Comparison of ENCODE assay signal across 1 cellular context in genomic region chr2:11286323-11286722, GRCh38.
TF ChIP-seq lines count a peak whose summit lies in the region.

No MANE protein-coding gene starts in this region.

TF ChIP-seq in HepG2, 621 proteins besides CTCF, POLR2A, EP300 and RAD21 (continued from another document):
- TF ChIP-seq, protein P1, sequence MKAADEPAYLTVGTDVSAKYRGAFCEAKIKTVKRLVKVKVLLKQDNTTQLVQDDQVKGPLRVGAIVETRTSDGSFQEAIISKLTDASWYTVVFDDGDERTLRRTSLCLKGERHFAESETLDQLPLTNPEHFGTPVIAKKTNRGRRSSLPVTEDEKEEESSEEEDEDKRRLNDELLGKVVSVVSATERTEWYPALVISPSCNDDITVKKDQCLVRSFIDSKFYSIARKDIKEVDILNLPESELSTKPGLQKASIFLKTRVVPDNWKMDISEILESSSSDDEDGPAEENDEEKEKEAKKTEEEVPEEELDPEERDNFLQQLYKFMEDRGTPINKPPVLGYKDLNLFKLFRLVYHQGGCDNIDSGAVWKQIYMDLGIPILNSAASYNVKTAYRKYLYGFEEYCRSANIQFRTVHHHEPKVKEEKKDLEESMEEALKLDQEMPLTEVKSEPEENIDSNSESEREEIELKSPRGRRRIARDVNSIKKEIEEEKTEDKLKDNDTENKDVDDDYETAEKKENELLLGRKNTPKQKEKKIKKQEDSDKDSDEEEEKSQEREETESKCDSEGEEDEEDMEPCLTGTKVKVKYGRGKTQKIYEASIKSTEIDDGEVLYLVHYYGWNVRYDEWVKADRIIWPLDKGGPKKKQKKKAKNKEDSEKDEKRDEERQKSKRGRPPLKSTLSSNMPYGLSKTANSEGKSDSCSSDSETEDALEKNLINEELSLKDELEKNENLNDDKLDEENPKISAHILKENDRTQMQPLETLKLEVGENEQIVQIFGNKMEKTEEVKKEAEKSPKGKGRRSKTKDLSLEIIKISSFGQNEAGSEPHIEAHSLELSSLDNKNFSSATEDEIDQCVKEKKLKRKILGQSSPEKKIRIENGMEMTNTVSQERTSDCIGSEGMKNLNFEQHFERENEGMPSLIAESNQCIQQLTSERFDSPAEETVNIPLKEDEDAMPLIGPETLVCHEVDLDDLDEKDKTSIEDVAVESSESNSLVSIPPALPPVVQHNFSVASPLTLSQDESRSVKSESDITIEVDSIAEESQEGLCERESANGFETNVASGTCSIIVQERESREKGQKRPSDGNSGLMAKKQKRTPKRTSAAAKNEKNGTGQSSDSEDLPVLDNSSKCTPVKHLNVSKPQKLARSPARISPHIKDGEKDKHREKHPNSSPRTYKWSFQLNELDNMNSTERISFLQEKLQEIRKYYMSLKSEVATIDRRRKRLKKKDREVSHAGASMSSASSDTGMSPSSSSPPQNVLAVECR (CRISPR knock-in tag; IDR thresholded peaks at IDR 0.05; ENCODE audit: borderline replicate concordance): no peak
- TF ChIP-seq ZNF720 (CRISPR knock-in tag; IDR thresholded peaks at IDR 0.05): no peak
- no peak for TF ChIP-seq MXD1 (CRISPR knock-in tag; IDR thresholded peaks at IDR 0.05)
- TF ChIP-seq SMAD3 (CRISPR knock-in tag; IDR thresholded peaks at IDR 0.05): no peak
- no peak for TF ChIP-seq ETV6 (CRISPR knock-in tag; conservative IDR thresholded peaks at IDR 0.05)
- TF ChIP-seq ATF7 (IDR thresholded peaks at IDR 0.05): peak; percentile 89
- TF ChIP-seq ATF7 (CRISPR knock-in tag; IDR thresholded peaks at IDR 0.05): no peak
- TF ChIP-seq NFAT5 (CRISPR knock-in tag; IDR thresholded peaks at IDR 0.05): no peak
- TF ChIP-seq, protein P2, sequence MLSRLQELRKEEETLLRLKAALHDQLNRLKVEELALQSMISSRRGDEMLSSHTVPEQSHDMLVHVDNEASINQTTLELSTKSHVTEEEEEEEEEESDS (CRISPR knock-in tag; IDR thresholded peaks at IDR 0.05; ENCODE audit: borderline replicate concordance): no peak
- TF ChIP-seq KDM5A (IDR thresholded peaks at IDR 0.05; ENCODE audit: borderline replicate concordance, low read length): no peak
- TF ChIP-seq CREB1 (IDR thresholded peaks at IDR 0.05): 0 out of 2 replicates have a peak, but pooled peaks have one; percentile 7
- no peak for TF ChIP-seq CREB1 (CRISPR knock-in tag; IDR thresholded peaks at IDR 0.05)
- no peak for TF ChIP-seq FOXK2 (IDR thresholded peaks at IDR 0.05)
- TF ChIP-seq HIVEP1 (CRISPR knock-in tag; IDR thresholded peaks at IDR 0.05): no peak
